Comparison of ENCODE assay signal across 9 cellular contexts in genomic region chr11:22792497-22792896, GRCh38. TPM values are rescaled to one million over a fixed set of nuclear protein-coding genes. Genes with fewer than 3 reads are reported as not detected.
DNase-seq lines count a peak whose midpoint lies in the region; ATAC-seq and TF ChIP-seq lines count a peak whose summit lies in the region.
"Had no signal": no experiment of that assay in that cellular context is flagged by ENCODE, and none has a peak within 500 bp of the region (broad histone marks: within the 10 kb centered on the region; RNA-seq: fewer than 3 reads in every experiment).

No MANE protein-coding gene starts in this region.

- no peaks in the 10 kb centered on the region for H3K36me3 ChIP-seq in OCI-LY7 (ENCODE audit: insufficient read depth, low read length)

- H3K9me3 ChIP-seq in OCI-LY7 (ENCODE audit: low read length) (no peaks in the 10 kb centered on the region), T-helper 17 cell (ENCODE audit: control insufficient read depth, low read length, poor library complexity, severe bottlenecking) (no peaks in the 10 kb centered on the region)

- peaks cover 13% of the 10 kb centered on the region for H3K4me1 Mint-ChIP-seq in nephron
- H3K4me1 Mint-ChIP-seq in T-helper 17 cell: peaks cover 2% of the 10 kb centered on the region
- H3K4me1 Mint-ChIP-seq: central memory CD8-positive, alpha-beta T cell had no signal

- no peaks in the 10 kb centered on the region for H3K9me3 Mint-ChIP-seq in nephron
- H3K9me3 Mint-ChIP-seq: central memory CD8-positive, alpha-beta T cell had no signal

- POLR2A ChIA-PET in OCI-LY7 (lab: Charles Lee): interaction anchor here (0.7 to 1.5 kb wide), 2 partner anchors 11 to 17 kb away, joined by 3 read pairs; no protein-coding TSS in a partner anchor

- BruUV-seq in OCI-LY7 (replicated peaks; lab: Mats Ljungman, UMichigan): no TSS peak

- no peaks in the 10 kb centered on the region for H3K4me1 ChIP-seq in OCI-LY7 (ENCODE audit: insufficient read depth, low read length, poor library complexity, severe bottlenecking)

- DNase-seq in NCI-H460 (ENCODE audit: extremely low read depth, low read depth) (peak; percentile 44), dedifferentiated amniotic fluid mesenchymal stem cell (ENCODE audit: extremely low spot score) (peak; percentile 37), OCI-LY7 (ENCODE audit: low spot score) (no peak), T-helper 17 cell (no peak), NCI-H1417 treated with DMSO at 0.1 percent for 48 hours (lab: John Stamatoyannopoulos, UW) (no peak)

- no peak overlapping the region for H3K4me2 ChIP-seq in OCI-LY7 (ENCODE audit: low read length)

- H3K27me3 Mint-ChIP-seq in nephron (ENCODE audit: low read depth): no peaks in the 10 kb centered on the region
- H3K27me3 Mint-ChIP-seq in T-helper 17 cell: peaks cover 20% of the 10 kb centered on the region
- H3K27me3 Mint-ChIP-seq: central memory CD8-positive, alpha-beta T cell had no signal

- H3K79me2 ChIP-seq in OCI-LY7 (ENCODE audit: insufficient read depth, low read depth, low read length): no peaks in the 10 kb centered on the region

- intact Hi-C loops in OCI-LY7 (cut with micrococcal nuclease; ENCODE audit: unreplicated experiment): no loop called here

- no peak for TF ChIP-seq CTCF in nephron (IDR thresholded peaks at IDR 0.05; ENCODE audit: unreplicated experiment in 3 of 3)
- TF ChIP-seq CTCF in OCI-LY7 (conservative IDR thresholded peaks at IDR 0.05; ENCODE audit: low read length): no peak

- H3K36me3 Mint-ChIP-seq in nephron (ENCODE audit: low read depth) (no peaks in the 10 kb centered on the region), T-helper 17 cell (ENCODE audit: low read depth) (no peaks in the 10 kb centered on the region)

- peak; percentile 48 for ATAC-seq in GM19372 (IDR thresholded peaks at IDR 0.05; ENCODE audit: low read depth, unreplicated experiment)
- ATAC-seq in T-helper 17 cell: no peak
- no peak for ATAC-seq in HG02623 (IDR thresholded peaks at IDR 0.05; ENCODE audit: unreplicated experiment)

- no peaks in the 10 kb centered on the region for H3K9me2 ChIP-seq in OCI-LY7 (ENCODE audit: insufficient read depth, low read length)

- H3K4me3 ChIP-seq in OCI-LY7 (ENCODE audit: low read depth, low read length, poor library complexity, severe bottlenecking): no peak overlapping the region

- CTCF ChIA-PET in OCI-LY7 (lab: Charles Lee; ENCODE audit: unreplicated experiment): no interaction called here

- no peak overlapping the region for H2AFZ ChIP-seq in OCI-LY7 (ENCODE audit: low read length)

- H3K27ac Mint-ChIP-seq in nephron: peak overlapping the region; percentile 44 to 94 (median 70)
- no peak overlapping the region for H3K27ac Mint-ChIP-seq in T-helper 17 cell

- H3K4me3 Mint-ChIP-seq in nephron: no peak overlapping the region
- no peak overlapping the region for H3K4me3 Mint-ChIP-seq in T-helper 17 cell
- H3K4me3 Mint-ChIP-seq: central memory CD8-positive, alpha-beta T cell had no signal

- no peaks in the 10 kb centered on the region for H4K20me1 ChIP-seq in OCI-LY7 (ENCODE audit: insufficient read depth, low read length)

- H3K27ac ChIP-seq in OCI-LY7 (ENCODE audit: low read depth, low read length, poor library complexity, severe bottlenecking): no peak overlapping the region

RNA-seq across cellular contexts. Expression of gene SVIP, which starts 37.1 kb away (rescaled TPM):
- 10.7 and 14.0 TPM in 2 replicates for total RNA-seq in NCI-H460 (2014; rRNA removed; shearing (Covaris generic))
- 4.8 and 16.2 TPM in 2 replicates for polyA plus RNA-seq in NCI-H460 (2014; cell fraction: nucleus; rRNA removed)
- total RNA-seq in OCI-LY7 (2014; rRNA removed; shearing (Covaris generic)): not detected in 2 replicates
- total RNA-seq in OCI-LY7 (2022) (not detected in 2 replicates), T-helper 17 cell (10 to 100 TPM; 47.6 to 48.2 TPM)

Comparison
In these comparisons a context has a peak if more than half of its experiments do, and no peak if none do; other contexts are left out.
1. DNase-seq: peak in NCI-H460 (single experiment) and dedifferentiated amniotic fluid mesenchymal stem cell (single experiment); none in OCI-LY7 (single experiment), T-helper 17 cell (0 of 3) and NCI-H1417 treated with DMSO at 0.1 percent for 48 hours (single experiment).
2. RNA of gene SVIP, which starts 37.1 kb away (total RNA-seq): 47.6 to 48.2 TPM in T-helper 17 cell and 10.7 to 14.0 TPM in NCI-H460; not detected in OCI-LY7; every median in the first group is over 10 times any median in the second.